In genomic region chr7:142459557-142459963, GRCh38 we compare ENCODE assay signal across 9 cellular contexts.
DNase-seq lines count a peak whose midpoint lies in the region; ATAC-seq and TF ChIP-seq lines count a peak whose summit lies in the region.
"Had no signal": no experiment of that assay in that cellular context is flagged by ENCODE, and none has a peak within 500 bp of the region (broad histone marks: within the 10 kb centered on the region; RNA-seq: fewer than 3 reads in every experiment).

No MANE protein-coding gene starts in this region.

- ATAC-seq in activated CD4-positive, alpha-beta T cell treated with anti-CD3 and anti-CD28 coated beads for 36 hours = peak; percentile 63
- ATAC-seq in GM21360 (IDR thresholded peaks at IDR 0.05; ENCODE audit: unreplicated experiment) (peak; percentile 82), HG03521 (IDR thresholded peaks at IDR 0.05; ENCODE audit: unreplicated experiment) (peak; percentile 61), PC-3 (peak; percentile 82), lung (ENCODE audit: insufficient read depth, low FRiP score) (peak; percentile 55)

- H3K27me3 ChIP-seq in PC-3 (ENCODE audit: low read length) (no peaks in the 10 kb centered on the region), lung (ENCODE audit: control insufficient read depth, insufficient read depth) (no peaks in the 10 kb centered on the region), uterus (no peaks in the 10 kb centered on the region)

- H3K4me1 ChIP-seq in PC-3 (ENCODE audit: insufficient read depth, low read length) = peaks cover 25% of the 10 kb centered on the region
- H3K4me1 ChIP-seq in lung (ENCODE audit: control insufficient read depth in 2 of 2, insufficient read depth in 2 of 2, low read length in 2 of 2) = no peaks in the 10 kb centered on the region
- no peaks in the 10 kb centered on the region for H3K4me1 ChIP-seq in uterus

- peak overlapping the region; percentile 7 for H3K4me3 Mint-ChIP-seq in activated CD4-positive, alpha-beta T cell treated with anti-CD3 and anti-CD28 coated beads for 36 hours

- no peaks in the 10 kb centered on the region for H3F3A ChIP-seq in PC-3 (ENCODE audit: low read length, unreplicated experiment)

- H3K27ac Mint-ChIP-seq in activated CD4-positive, alpha-beta T cell treated with anti-CD3 and anti-CD28 coated beads for 36 hours = no peak overlapping the region

- H3K36me3 ChIP-seq in PC-3 (ENCODE audit: low read depth, low read length) = no peaks in the 10 kb centered on the region
- H3K36me3 ChIP-seq in lung (ENCODE audit: control insufficient read depth in 2 of 2, insufficient read depth in 2 of 2, low read length in 2 of 2) = no peaks in the 10 kb centered on the region
- no peaks in the 10 kb centered on the region for H3K36me3 ChIP-seq in uterus

- BruUV-seq in PC-3 (replicated peaks; lab: Mats Ljungman, UMichigan) = no TSS peak

- H3K27me3 Mint-ChIP-seq in activated CD4-positive, alpha-beta T cell treated with anti-CD3 and anti-CD28 coated beads for 36 hours = no peaks in the 10 kb centered on the region

- no peaks in the 10 kb centered on the region for H4K20me1 ChIP-seq in PC-3 (ENCODE audit: low read length)

- H3K79me2 ChIP-seq in PC-3 (ENCODE audit: low read length) = no peaks in the 10 kb centered on the region

- peak; percentile 83 for TF ChIP-seq CTCF in PC-3 (conservative IDR thresholded peaks at IDR 0.05; ENCODE audit: low read depth, low read length)
- peak; percentile 83 for TF ChIP-seq CTCF in choroid plexus epithelial cell (conservative IDR thresholded peaks at IDR 0.05; ENCODE audit: low read depth, low read length)
- peak; percentile 45 for TF ChIP-seq CTCF in lung (IDR thresholded peaks at IDR 0.05; ENCODE audit: control extremely low read depth, extremely low read depth)
- TF ChIP-seq CTCF in uterus (IDR thresholded peaks at IDR 0.05) = peak; percentile 13 to 35 (median 18)

- H3K9me3 ChIP-seq in PC-3 (ENCODE audit: low read length) = no peaks in the 10 kb centered on the region
- H3K9me3 ChIP-seq in lung (ENCODE audit: control insufficient read depth in 2 of 2, insufficient read depth in 1 of 2, low read length in 1 of 2) = no peaks in the 10 kb centered on the region
- no peaks in the 10 kb centered on the region for H3K9me3 ChIP-seq in uterus

- intact Hi-C loops in activated CD4-positive, alpha-beta T cell treated with anti-CD3 and anti-CD28 coated beads for 36 hours (cut with DNase I, micrococcal nuclease) = loop anchor here (1.0 kb wide), 1 partner anchor 24 kb away; no protein-coding TSS in a partner anchor
- intact Hi-C loops in PC-3 (cut with micrococcal nuclease) (loop anchor here (1.0 kb wide), 1 partner anchor 22 kb away; no protein-coding TSS in a partner anchor), uterus (cut with DNase I; ENCODE audit: low total_unique reads) (no loop called here)

- peaks cover 49% of the 10 kb centered on the region for H3K4me1 Mint-ChIP-seq in activated CD4-positive, alpha-beta T cell treated with anti-CD3 and anti-CD28 coated beads for 36 hours

- WGBS in lung, 2 donors = 1 to 8% methylated on average over 5 of the region's 5 CpGs

- no peak overlapping the region for H2AFZ ChIP-seq in PC-3 (ENCODE audit: low read length)

- no peak for TF ChIP-seq POLR2A in uterus (IDR thresholded peaks at IDR 0.05)

- H3K36me3 Mint-ChIP-seq in activated CD4-positive, alpha-beta T cell treated with anti-CD3 and anti-CD28 coated beads for 36 hours (ENCODE audit: low read depth) = peaks cover 3% of the 10 kb centered on the region

- peak; percentile 56 for DNase-seq in activated CD4-positive, alpha-beta T cell treated with anti-CD3 and anti-CD28 coated beads for 36 hours
- DNase-seq in activated CD4-positive, alpha-beta T cell treated with anti-CD3 and anti-CD28 coated beads, Interleukin-2, amount 50 U/mL, for 1 hour = no peak
- peak; percentile 73 for DNase-seq in PC-3
- peak; percentile 94 for DNase-seq in choroid plexus epithelial cell (ENCODE audit: low read depth)
- DNase-seq in lung (ENCODE audit: low spot score) = no peak
- DNase-seq in uterus = no peak

- H3K9me2 ChIP-seq in PC-3 (replicated peaks; ENCODE audit: low read length) = no peaks in the 10 kb centered on the region

- no peaks in the 10 kb centered on the region for H3K9me3 Mint-ChIP-seq in activated CD4-positive, alpha-beta T cell treated with anti-CD3 and anti-CD28 coated beads for 36 hours (ENCODE audit: low read depth)

- H3K4me3 ChIP-seq in PC-3 (ENCODE audit: low read length) (no peak overlapping the region), choroid plexus epithelial cell (ENCODE audit: low read depth, low read length) (no peak overlapping the region), lung (no peak overlapping the region), uterus (no peak overlapping the region)

- CTCF ChIA-PET in activated CD4-positive, alpha-beta T cell treated with anti-CD3 and anti-CD28 coated beads for 36 hours (lab: Charles Lee) = interaction anchor here (0.8 to 7.7 kb wide), 28 partner anchors 9 to 544 kb away, joined by 3 to 146 read pairs (median 4); no protein-coding TSS in a partner anchor
- CTCF ChIA-PET in PC-3 (lab: Charles Lee) = interaction anchor here (0.6 to 1.3 kb wide), 4 partner anchors 16 to 1983 kb away, joined by 3 to 7 read pairs (median 4); no protein-coding TSS in a partner anchor

- H3K9ac ChIP-seq in PC-3 (ENCODE audit: low read length) = no peak overlapping the region

- no peak overlapping the region for H3K4me2 ChIP-seq in PC-3 (ENCODE audit: low read length)

- no peak overlapping the region for H3K27ac ChIP-seq in PC-3 (ENCODE audit: low read length)
- H3K27ac ChIP-seq in lung (ENCODE audit: low read depth in 1 of 2, low read length in 1 of 2) = no peak overlapping the region
- H3K27ac ChIP-seq in uterus = no peak overlapping the region
- H3K27ac ChIP-seq: epithelial cell of prostate had no signal

- POLR2A ChIA-PET in activated CD4-positive, alpha-beta T cell treated with anti-CD3 and anti-CD28 coated beads for 36 hours (lab: Charles Lee) = no interaction called here
- POLR2A ChIA-PET in PC-3 (lab: Charles Lee; ENCODE audit: unreplicated experiment) = interaction anchor here (0.6 kb wide), 1 partner anchor 37 kb away, joined by 3 read pairs; no protein-coding TSS in a partner anchor

Comparison
In these comparisons a context has a peak if more than half of its experiments do, and no peak if none do; other contexts are left out.
1. DNase-seq: peak in activated CD4-positive, alpha-beta T cell treated with anti-CD3 and anti-CD28 coated beads for 36 hours (single experiment), PC-3 (single experiment) and choroid plexus epithelial cell (single experiment); none in activated CD4-positive, alpha-beta T cell treated with anti-CD3 and anti-CD28 coated beads, Interleukin-2, amount 50 U/mL, for 1 hour (single experiment), lung (single experiment) and uterus (0 of 2).
2. CTCF ChIP-seq: peak in every context shown above with its lines; median percentile 83 in PC-3; 83 in choroid plexus epithelial cell; 45 in lung; 18 in uterus.
3. Peak in every context shown above with its lines, with median percentiles within 50 percentile points of each other: ATAC-seq.